In the genomic region with DNA sequence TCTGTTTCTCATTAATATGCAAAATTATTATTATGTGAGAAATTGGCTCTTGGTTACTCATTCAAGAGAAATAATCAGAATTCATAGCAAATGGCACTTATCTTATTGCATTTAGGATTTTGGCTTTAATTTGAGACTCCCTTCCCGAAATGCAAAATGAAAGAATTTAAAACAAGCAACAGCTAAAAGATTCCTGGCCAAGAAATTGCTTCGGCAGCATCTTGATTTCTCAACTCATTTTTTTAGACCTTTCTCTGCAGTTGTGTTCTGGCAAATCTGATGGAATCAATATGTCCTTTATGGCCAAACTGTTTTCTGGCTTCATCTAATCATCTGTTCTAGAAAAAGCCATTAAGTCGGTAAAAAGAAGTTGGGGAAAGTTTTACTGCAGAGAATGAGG, we compare ENCODE assay signal across 22 cellular contexts.
DNase-seq lines count a peak whose midpoint lies in the region; ATAC-seq and TF ChIP-seq lines count a peak whose summit lies in the region.
"Had no signal": no experiment of that assay in that cellular context is flagged by ENCODE, and none has a peak within 500 bp of the region (broad histone marks: within the 10 kb centered on the region; RNA-seq: fewer than 3 reads in every experiment).

No MANE protein-coding gene starts in this region.

- H3K36me3 ChIP-seq in sigmoid colon = no peaks in the 10 kb centered on the region
- H3K36me3 ChIP-seq: ovary, right lobe of liver had no signal

- peaks cover 0 to 30% (median 26%) of the 10 kb centered on the region in 4 donors for H3K4me1 ChIP-seq in sigmoid colon
- H3K4me1 ChIP-seq: right lobe of liver had no signal

- intact Hi-C loops in left ventricle myocardium superior (cut with micrococcal nuclease) (no loop called here), left cardiac atrium (cut with DNase I) (no loop called here), sigmoid colon (cut with DNase I) (loop anchor here (5.0 to 10.0 kb wide), 2 partner anchors 50 to 173 kb away; a partner anchor contains a TSS)

- TF ChIP-seq POLR2A in sigmoid colon (IDR thresholded peaks at IDR 0.05) = no peak

- TF ChIP-seq CTCF in fibroblast of villous mesenchyme (IDR thresholded peaks at IDR 0.05; ENCODE audit: insufficient read depth, low read depth, low read length) (no peak), sigmoid colon (IDR thresholded peaks at IDR 0.05) (no peak)

- H3K4me3 ChIP-seq in fibroblast of villous mesenchyme (ENCODE audit: low read depth, low read length) (no peak overlapping the region), sigmoid colon (no peak overlapping the region)
- H3K4me3 ChIP-seq: GM23248, ovary, right lobe of liver had no signal

- peak; percentile 19 for ATAC-seq in left ventricle myocardium superior
- ATAC-seq in left cardiac atrium = no peak
- ATAC-seq in HG02798 (IDR thresholded peaks at IDR 0.05; ENCODE audit: poor library complexity, unreplicated experiment) = no peak
- no peak for ATAC-seq in GM21381 (IDR thresholded peaks at IDR 0.05; ENCODE audit: unreplicated experiment)
- ATAC-seq: activated CD4-positive, CD25-positive, alpha-beta regulatory T cell treated with anti-CD3 and anti-CD28 coated beads, Interleukin-2, amount 50 U/mL, for 24 hours; natural killer cell; right lobe of liver had no signal

- no peak for TF ChIP-seq EP300 in sigmoid colon (IDR thresholded peaks at IDR 0.05)

- H3K27ac ChIP-seq in sigmoid colon = peak overlapping the region; percentile 61 to 85 (median 79)
- H3K27ac ChIP-seq: GM23248 had no signal

- DNase-seq in left ventricle myocardium superior (no peak), left cardiac atrium (no peak), fibroblast of villous mesenchyme (ENCODE audit: low read depth) (peak; percentile 1), sigmoid colon (no peak), OCI-M2 (lab: John Stamatoyannopoulos, UW; ENCODE audit: unreplicated experiment) (no peak)
- no peak for DNase-seq in activated CD4-positive, CD25-positive, alpha-beta regulatory T cell treated with anti-CD3 and anti-CD28 coated beads, Interleukin-2, amount 50 U/mL, for 72 hours
- DNase-seq: activated CD4-positive, alpha-beta memory T cell treated with anti-CD3 and anti-CD28 coated beads, Interleukin-2, amount 10 ng/mL, durations not matched to agents 7 days and 5 days; activated naive CD8-positive, alpha-beta T cell treated with anti-CD3 and anti-CD28 coated beads for 36 hours; effector memory CD4-positive, alpha-beta T cell; GM23248; head of caudate nucleus; natural killer cell; NCI-H1105 treated with DMSO at 0.1 percent for 48 hours; NCI-H2081 treated with DMSO at 0.1 percent for 48 hours; NCI-H82; ovary; right lobe of liver; SHP77 treated with DMSO at 0.1 percent for 48 hours; stimulated activated CD8-positive, alpha-beta memory T cell treated with anti-CD3 and anti-CD28 coated beads, Interleukin-4, amount 100 ng/mL, for 48 hours had no signal

- no peaks in the 10 kb centered on the region for H3K9me3 ChIP-seq in sigmoid colon
- H3K9me3 ChIP-seq: ovary, right lobe of liver had no signal

- no peaks in the 10 kb centered on the region for H3K27me3 ChIP-seq in sigmoid colon
- H3K27me3 ChIP-seq: ovary, right lobe of liver had no signal

- 69 to 81% methylated on average over 3 of the region's 3 CpGs for WGBS in sigmoid colon, 2 donors
